Comparison of ENCODE assay signal across 14 cellular contexts in the genomic region with DNA sequence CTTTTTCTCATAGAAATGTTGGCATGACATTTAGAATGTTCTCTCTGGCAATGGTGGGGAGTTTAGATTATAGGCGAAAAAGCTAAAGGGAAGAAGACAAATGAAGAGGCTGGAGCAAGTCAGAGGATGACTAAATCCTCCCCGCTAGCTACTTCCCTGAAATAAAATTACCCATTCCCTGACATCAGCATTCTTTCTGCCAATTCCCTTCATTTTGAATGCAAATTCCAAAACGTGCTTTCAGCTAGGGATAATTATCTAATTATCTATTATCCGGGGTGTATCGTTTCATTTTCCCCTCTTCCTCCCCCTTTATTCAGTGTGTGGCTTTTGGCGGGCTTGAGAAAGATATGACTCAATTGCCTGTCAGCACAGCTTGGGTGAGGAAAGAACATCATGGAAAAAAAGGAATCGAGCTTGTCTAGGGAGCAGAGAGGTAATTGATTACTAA.
DNase-seq lines count a peak whose midpoint lies in the region; ATAC-seq and TF ChIP-seq lines count a peak whose summit lies in the region.
"Had no signal": no experiment of that assay in that cellular context is flagged by ENCODE, and none has a peak within 500 bp of the region (broad histone marks: within the 10 kb centered on the region; RNA-seq: fewer than 3 reads in every experiment).

No MANE protein-coding gene starts in this region.

- peak overlapping the region; percentile 94 for H2BK20ac ChIP-seq in IMR-90 (ENCODE audit: low read depth, low read length)

- H3K4me3 ChIP-seq in BJ (ENCODE audit: low read depth, low read length) (no peak overlapping the region), IMR-90 (ENCODE audit: insufficient read depth, low read depth, low read length) (no peak overlapping the region; the same call in 1 of the 2 replicates), astrocyte of the cerebellum (ENCODE audit: low read depth, low read length) (no peak overlapping the region), kidney epithelial cell (ENCODE audit: low read depth, low read length) (no peak overlapping the region), HAP-1 (no peak overlapping the region)
- H3K4me3 ChIP-seq: pancreas had no signal

- 0 out of 4 replicates have a peak, but pooled peaks cover 0 to 3% of the 10 kb centered on the region in 2 experiments for H3K79me1 ChIP-seq in IMR-90 (ENCODE audit: low read depth in 1 of 2, low read length in 2 of 2)

- POLR2A ChIA-PET in BJ (lab: Charles Lee), result interaction anchor here (0.6 to 1.3 kb wide), 3 partner anchors 18 to 98 kb away, joined by 3 to 6 read pairs (median 3); no protein-coding TSS in a partner anchor
- POLR2A ChIA-PET in IMR-90 (lab: Charles Lee; ENCODE audit: unreplicated experiment), result no interaction called here

- H3K36me3 ChIP-seq in BJ (ENCODE audit: control insufficient read depth, insufficient read depth, low read length), result no peaks in the 10 kb centered on the region
- H3K36me3 ChIP-seq in IMR-90 (ENCODE audit: control insufficient read depth, insufficient read depth, low read length), result no peaks in the 10 kb centered on the region
- no peaks in the 10 kb centered on the region for H3K36me3 ChIP-seq in kidney epithelial cell (ENCODE audit: control insufficient read depth, insufficient read depth, low read length)
- H3K36me3 ChIP-seq in HAP-1 (replicated peaks), result no peaks in the 10 kb centered on the region
- H3K36me3 ChIP-seq: pancreas had no signal

- peak overlapping the region; percentile 82; the same call in 1 of the 2 replicates for H3K23ac ChIP-seq in IMR-90 (ENCODE audit: low read depth, low read length)

- DNase-seq in BJ (ENCODE audit: low read depth) (peak; percentile 87), IMR-90 (peak; percentile 70), astrocyte of the cerebellum (ENCODE audit: low read depth) (peak; percentile 86), kidney epithelial cell (ENCODE audit: low read depth) (peak; percentile 71), NCI-H82 treated with DMSO at 0.1 percent for 48 hours (lab: John Stamatoyannopoulos, UW; ENCODE audit: unreplicated experiment) (no peak), NCI-H2107 (lab: John Stamatoyannopoulos, UW) (no peak), HAP-1 (ENCODE audit: low spot score in 2 of 2) (no peak)
- DNase-seq: central memory CD4-positive, alpha-beta T cell; H9; NCI-H2227 treated with DMSO at 0.1 percent for 48 hours; pancreas; SHP77; stimulated activated naive CD4-positive, alpha-beta T cell treated with Interleukin-2 at 50 U/mL for 16 hours had no signal

- CTCF ChIA-PET in BJ (lab: Yijun Ruan, JAX) (interaction anchor here (0.6 to 2.1 kb wide), 6 partner anchors 9 to 193 kb away, joined by 3 to 8 read pairs (median 4); no protein-coding TSS in a partner anchor), IMR-90 (lab: Yijun Ruan, JAX) (interaction anchor here (2.0 kb wide), 1 partner anchor 11 kb away, joined by 6 read pairs; no protein-coding TSS in a partner anchor)

- H3K4me1 ChIP-seq in IMR-90 (ENCODE audit: control insufficient read depth, insufficient read depth, low read length) (peaks cover 13% of the 10 kb centered on the region), HAP-1 (no peaks in the 10 kb centered on the region)
- H3K4me1 ChIP-seq: pancreas had no signal

- H2AFZ ChIP-seq in IMR-90 (replicated peaks; ENCODE audit: low read length, poor library complexity), result no peak overlapping the region

- no peaks in the 10 kb centered on the region for H4K20me1 ChIP-seq in IMR-90 (ENCODE audit: insufficient read depth, low read length)

- peak overlapping the region; percentile 76 for H3K4ac ChIP-seq in IMR-90 (ENCODE audit: low read depth, low read length)

- H3K27me3 ChIP-seq in BJ (ENCODE audit: control insufficient read depth, insufficient read depth, low read length) (no peaks in the 10 kb centered on the region), IMR-90 (ENCODE audit: control insufficient read depth, insufficient read depth, low read length) (no peaks in the 10 kb centered on the region), kidney epithelial cell (ENCODE audit: control insufficient read depth, insufficient read depth, low read length) (no peaks in the 10 kb centered on the region), HAP-1 (ENCODE audit: low read depth) (no peaks in the 10 kb centered on the region)
- H3K27me3 ChIP-seq: pancreas had no signal

- H3K9me3 ChIP-seq in IMR-90 (ENCODE audit: control insufficient read depth, insufficient read depth, low read length), result no peaks in the 10 kb centered on the region
- H3K9me3 ChIP-seq in HAP-1, result no peaks in the 10 kb centered on the region
- H3K9me3 ChIP-seq: pancreas had no signal

- peak overlapping the region; percentile 11 to 51; a peak in 3 of 4 replicates for H4K8ac ChIP-seq in IMR-90 (ENCODE audit: low read depth in 2 of 2, low read length in 2 of 2)

- TF ChIP-seq CTCF in BJ (IDR thresholded peaks at IDR 0.05; ENCODE audit: insufficient read depth, low read depth, low read length), result no peak
- TF ChIP-seq CTCF in IMR-90 (conservative IDR thresholded peaks at IDR 0.05; ENCODE audit: low read depth, low read length), result no peak
- TF ChIP-seq CTCF in astrocyte of the cerebellum (IDR thresholded peaks at IDR 0.05; ENCODE audit: low read depth, low read length, missing control alignments), result no peak
- no peak for TF ChIP-seq CTCF in kidney epithelial cell (IDR thresholded peaks at IDR 0.05; ENCODE audit: insufficient read depth, low read length, poor library complexity, severe bottlenecking)

- no peak overlapping the region for H3K9ac ChIP-seq in IMR-90 (ENCODE audit: low read depth, low read length)

- TF ChIP-seq RAD21 in IMR-90 (IDR thresholded peaks at IDR 0.05; ENCODE audit: low read length), result no peak

- in situ Hi-C loops in IMR-90 (cut with MboI; ENCODE audit: low sequenced_read_pairs) (no loop called here), astrocyte of the cerebellum (cut with HindIII; ENCODE audit: low sequenced_read_pairs) (no loop called here), HAP-1 (cut with MboI; ENCODE audit: low sequenced_read_pairs) (no loop called here)

- no peak overlapping the region for H3K27ac ChIP-seq in IMR-90 (ENCODE audit: insufficient read depth, low read length)
- H3K27ac ChIP-seq: pancreas had no signal

- WGBS in IMR-90 (ENCODE audit: extremely low coverage in 2 of 2, insufficient read length in 1 of 2), 2 experiments, result no CpG with 5 or more reads among the region's 7 CpGs

- H2BK5ac ChIP-seq in IMR-90 (ENCODE audit: low read depth, low read length, poor library complexity, severe bottlenecking), result peak overlapping the region; percentile 51

- peak overlapping the region; percentile 97; the same call in 1 of the 3 replicates for H2BK15ac ChIP-seq in IMR-90 (ENCODE audit: low read depth, low read length)

- peaks cover 11% of the 10 kb centered on the region for H3K9me1 ChIP-seq in IMR-90 (ENCODE audit: insufficient read depth, low read length)

- no peak for TF ChIP-seq POLR2A in IMR-90 (IDR thresholded peaks at IDR 0.05; ENCODE audit: low read depth, low read length)

- no peak overlapping the region for H2AK9ac ChIP-seq in IMR-90 (replicated peaks; ENCODE audit: low read depth, low read length, poor library complexity)

- intact Hi-C loops in IMR-90 (cut with micrococcal nuclease), result no loop called here

- peak overlapping the region; percentile 76; the same call in 1 of the 2 replicates for H3K4me2 ChIP-seq in IMR-90 (ENCODE audit: low read depth, low read length)

- ATAC-seq in IMR-90 (ENCODE audit: low read depth) (peak; percentile 67; the same call in 1 of the 2 replicates), HG02759 (IDR thresholded peaks at IDR 0.05; ENCODE audit: unreplicated experiment) (no peak)

- H4K91ac ChIP-seq in IMR-90 (ENCODE audit: insufficient read depth, low read depth, low read length), result no peak overlapping the region

- peak overlapping the region; percentile 46; the same call in 1 of the 2 replicates for H3K56ac ChIP-seq in IMR-90 (ENCODE audit: extremely low read depth, insufficient read depth, low read length)

- H2BK120ac ChIP-seq in IMR-90 (ENCODE audit: low read depth, low read length), result peak overlapping the region; percentile 96

- H3K14ac ChIP-seq in IMR-90 (replicated peaks; ENCODE audit: low read depth, low read length), result peak overlapping the region; percentile 94; the same call in 1 of the 2 replicates

- H4K5ac ChIP-seq in IMR-90 (ENCODE audit: low read depth, low read length), result no peak overlapping the region; the same call in 1 of the 2 replicates

- dilution Hi-C loops in IMR-90 (cut with HindIII; ENCODE audit: low sequenced_read_pairs, unreplicated experiment), result no loop called here

- no TSS peak for BruUV-seq in IMR-90 (replicated peaks; lab: Mats Ljungman, UMichigan)

- peak overlapping the region; percentile 76; the same call in 1 of the 2 replicates for H3K18ac ChIP-seq in IMR-90 (ENCODE audit: low read depth, low read length)

- H2AK5ac ChIP-seq in IMR-90 (ENCODE audit: low read depth, low read length), result peak overlapping the region; percentile 94; the same call in 1 of the 2 replicates

TF ChIP-seq in IMR-90, 13 proteins besides CTCF, POLR2A, EP300 and RAD21 (continues in another document):
- TF ChIP-seq BHLHE40 (IDR thresholded peaks at IDR 0.05; ENCODE audit: low read depth, low read length) (peak; percentile 44; the same call in 1 of the 2 replicates), CHD1 (IDR thresholded peaks at IDR 0.05; ENCODE audit: low read depth, low read length) (no peak), FOS (IDR thresholded peaks at IDR 0.05; ENCODE audit: low read depth, low read length) (peak; percentile 9; the same call in 1 of the 2 replicates), MAZ (IDR thresholded peaks at IDR 0.05; ENCODE audit: borderline replicate concordance, low read depth, low read length) (no peak), SMC3 (IDR thresholded peaks at IDR 0.05; ENCODE audit: low read depth, low read length) (no peak), MXI1 (IDR thresholded peaks at IDR 0.05; ENCODE audit: borderline replicate concordance, low read depth, low read length) (no peak), NFE2L2 (IDR thresholded peaks at IDR 0.05; ENCODE audit: low read depth, low read length) (no peak), MAFK (IDR thresholded peaks at IDR 0.05; ENCODE audit: low read depth, low read length) (peak; percentile 64)
- TF ChIP-seq, protein P1, sequence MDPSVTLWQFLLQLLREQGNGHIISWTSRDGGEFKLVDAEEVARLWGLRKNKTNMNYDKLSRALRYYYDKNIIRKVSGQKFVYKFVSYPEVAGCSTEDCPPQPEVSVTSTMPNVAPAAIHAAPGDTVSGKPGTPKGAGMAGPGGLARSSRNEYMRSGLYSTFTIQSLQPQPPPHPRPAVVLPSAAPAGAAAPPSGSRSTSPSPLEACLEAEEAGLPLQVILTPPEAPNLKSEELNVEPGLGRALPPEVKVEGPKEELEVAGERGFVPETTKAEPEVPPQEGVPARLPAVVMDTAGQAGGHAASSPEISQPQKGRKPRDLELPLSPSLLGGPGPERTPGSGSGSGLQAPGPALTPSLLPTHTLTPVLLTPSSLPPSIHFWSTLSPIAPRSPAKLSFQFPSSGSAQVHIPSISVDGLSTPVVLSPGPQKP (IDR thresholded peaks at IDR 0.05; ENCODE audit: borderline replicate concordance, low read depth, low read length), result no peak

Comparison
In these comparisons a context has a peak if more than half of its experiments do, and no peak if none do; other contexts are left out.
1. DNase-seq: peak in BJ (single experiment), IMR-90 (single experiment), astrocyte of the cerebellum (single experiment) and kidney epithelial cell (single experiment); none in NCI-H82 treated with DMSO at 0.1 percent for 48 hours (single experiment), NCI-H2107 (single experiment) and HAP-1 (0 of 2).